Comparison of ENCODE assay signal across 1 cellular context in the genomic region with DNA sequence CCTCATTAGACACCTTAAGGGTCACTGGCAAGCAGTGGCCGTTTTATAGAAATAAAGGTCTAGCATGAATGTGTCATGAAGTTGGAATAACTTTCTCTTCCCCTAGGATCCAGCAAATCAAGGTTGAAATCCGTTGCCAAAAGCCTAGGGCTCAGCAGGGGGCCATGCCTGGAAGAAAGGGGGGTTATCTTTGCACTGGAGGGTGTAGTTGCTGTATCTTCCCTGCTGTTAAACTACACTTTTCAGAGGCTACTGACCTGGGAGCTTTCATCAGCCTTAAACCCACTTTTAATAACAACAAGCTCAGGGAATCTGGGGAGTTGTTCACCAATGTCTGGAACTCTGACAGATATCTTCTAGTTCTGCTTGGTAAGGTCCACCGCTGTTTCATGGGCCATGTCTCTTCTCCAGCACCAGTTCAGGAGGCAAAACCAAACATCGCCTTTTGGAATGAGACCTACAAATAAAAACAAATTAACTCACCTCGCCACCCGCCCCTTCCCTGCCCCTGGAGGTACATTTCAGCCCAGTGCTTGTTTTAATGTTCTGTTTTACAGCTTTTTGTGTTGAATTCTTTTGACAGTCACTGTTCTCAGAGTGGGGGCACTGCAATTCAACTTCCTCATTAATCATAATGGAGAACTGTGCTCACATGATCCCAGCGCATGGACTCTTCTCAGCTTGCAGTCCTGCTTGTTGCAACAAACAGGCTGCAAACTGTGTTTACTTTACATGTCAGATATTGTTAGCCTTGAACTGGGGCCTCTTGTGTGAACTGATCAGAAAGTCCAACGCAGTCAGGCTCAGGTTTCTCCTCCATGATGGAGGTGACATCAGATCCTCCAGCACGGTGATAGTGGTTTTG.
TF ChIP-seq lines count a peak whose summit lies in the region.

No MANE protein-coding gene starts in this region.

TF ChIP-seq in HepG2, 621 proteins besides CTCF, POLR2A, EP300 and RAD21 (continued from another document and continues in another):
- TF ChIP-seq ZNF598 (CRISPR knock-in tag; IDR thresholded peaks at IDR 0.05; ENCODE audit: borderline replicate concordance) (no peak), ZNF777 (CRISPR knock-in tag; IDR thresholded peaks at IDR 0.05) (no peak), ZNF776 (CRISPR knock-in tag; IDR thresholded peaks at IDR 0.05) (no peak), ZNF333 (CRISPR knock-in tag; IDR thresholded peaks at IDR 0.05; ENCODE audit: borderline replicate concordance) (no peak), FOXC1 (CRISPR knock-in tag; IDR thresholded peaks at IDR 0.05; ENCODE audit: borderline replicate concordance) (no peak), RBAK (CRISPR knock-in tag; IDR thresholded peaks at IDR 0.05) (peak; percentile 78; the same call in 1 of the 2 replicates), KMT2B (CRISPR knock-in tag; IDR thresholded peaks at IDR 0.05) (no peak), HOXA3 (CRISPR knock-in tag; IDR thresholded peaks at IDR 0.05) (peak; percentile 87; the same call in 1 of the 2 replicates), SMAD9 (CRISPR knock-in tag; IDR thresholded peaks at IDR 0.05) (no peak), ZNF547 (CRISPR knock-in tag; IDR thresholded peaks at IDR 0.05) (no peak), REXO4 (CRISPR knock-in tag; IDR thresholded peaks at IDR 0.05; ENCODE audit: borderline replicate concordance) (no peak), ZNF616 (CRISPR knock-in tag; IDR thresholded peaks at IDR 0.05; ENCODE audit: low read depth) (no peak), NFE2 (CRISPR knock-in tag; IDR thresholded peaks at IDR 0.05) (no peak), CC2D1A (CRISPR knock-in tag; IDR thresholded peaks at IDR 0.05) (no peak), RFX3 (CRISPR knock-in tag; IDR thresholded peaks at IDR 0.05) (no peak), ZNF34 (CRISPR knock-in tag; IDR thresholded peaks at IDR 0.05; ENCODE audit: borderline replicate concordance) (no peak), SATB2 (CRISPR knock-in tag; IDR thresholded peaks at IDR 0.05) (no peak), ZNF382 (CRISPR knock-in tag; IDR thresholded peaks at IDR 0.05; ENCODE audit: borderline replicate concordance) (no peak), HNF4G (IDR thresholded peaks at IDR 0.05; ENCODE audit: borderline replicate concordance, low read depth, low read length) (0 out of 2 replicates have a peak, but pooled peaks have one; percentile 57), HNF4G (CRISPR knock-in tag; IDR thresholded peaks at IDR 0.05; ENCODE audit: borderline replicate concordance, low read depth) (peak; percentile 77; the same call in 1 of the 2 replicates), GTF2F1 (IDR thresholded peaks at IDR 0.05; ENCODE audit: low read length) (no peak), NFIC (IDR thresholded peaks at IDR 0.05; ENCODE audit: low read length) (0 out of 2 replicates have a peak, but pooled peaks have one; percentile 50)
- TF ChIP-seq, protein P1, sequence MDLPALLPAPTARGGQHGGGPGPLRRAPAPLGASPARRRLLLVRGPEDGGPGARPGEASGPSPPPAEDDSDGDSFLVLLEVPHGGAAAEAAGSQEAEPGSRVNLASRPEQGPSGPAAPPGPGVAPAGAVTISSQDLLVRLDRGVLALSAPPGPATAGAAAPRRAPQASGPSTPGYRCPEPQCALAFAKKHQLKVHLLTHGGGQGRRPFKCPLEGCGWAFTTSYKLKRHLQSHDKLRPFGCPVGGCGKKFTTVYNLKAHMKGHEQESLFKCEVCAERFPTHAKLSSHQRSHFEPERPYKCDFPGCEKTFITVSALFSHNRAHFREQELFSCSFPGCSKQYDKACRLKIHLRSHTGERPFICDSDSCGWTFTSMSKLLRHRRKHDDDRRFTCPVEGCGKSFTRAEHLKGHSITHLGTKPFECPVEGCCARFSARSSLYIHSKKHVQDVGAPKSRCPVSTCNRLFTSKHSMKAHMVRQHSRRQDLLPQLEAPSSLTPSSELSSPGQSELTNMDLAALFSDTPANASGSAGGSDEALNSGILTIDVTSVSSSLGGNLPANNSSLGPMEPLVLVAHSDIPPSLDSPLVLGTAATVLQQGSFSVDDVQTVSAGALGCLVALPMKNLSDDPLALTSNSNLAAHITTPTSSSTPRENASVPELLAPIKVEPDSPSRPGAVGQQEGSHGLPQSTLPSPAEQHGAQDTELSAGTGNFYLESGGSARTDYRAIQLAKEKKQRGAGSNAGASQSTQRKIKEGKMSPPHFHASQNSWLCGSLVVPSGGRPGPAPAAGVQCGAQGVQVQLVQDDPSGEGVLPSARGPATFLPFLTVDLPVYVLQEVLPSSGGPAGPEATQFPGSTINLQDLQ (CRISPR knock-in tag; IDR thresholded peaks at IDR 0.05): no peak
- TF ChIP-seq, protein P2, sequence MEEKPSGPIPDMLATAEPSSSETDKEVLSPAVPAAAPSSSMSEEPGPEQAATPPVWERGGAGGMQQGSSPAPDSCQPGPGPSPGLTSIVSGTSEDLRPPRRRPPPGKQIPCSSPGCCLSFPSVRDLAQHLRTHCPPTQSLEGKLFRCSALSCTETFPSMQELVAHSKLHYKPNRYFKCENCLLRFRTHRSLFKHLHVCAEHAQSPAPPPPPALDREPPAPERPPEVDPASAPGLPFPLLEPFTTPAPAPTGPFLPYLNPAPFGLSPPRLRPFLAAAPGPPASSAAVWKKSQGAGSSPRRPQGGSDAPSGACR (CRISPR knock-in tag; IDR thresholded peaks at IDR 0.05): no peak
- TF ChIP-seq, protein P3, sequence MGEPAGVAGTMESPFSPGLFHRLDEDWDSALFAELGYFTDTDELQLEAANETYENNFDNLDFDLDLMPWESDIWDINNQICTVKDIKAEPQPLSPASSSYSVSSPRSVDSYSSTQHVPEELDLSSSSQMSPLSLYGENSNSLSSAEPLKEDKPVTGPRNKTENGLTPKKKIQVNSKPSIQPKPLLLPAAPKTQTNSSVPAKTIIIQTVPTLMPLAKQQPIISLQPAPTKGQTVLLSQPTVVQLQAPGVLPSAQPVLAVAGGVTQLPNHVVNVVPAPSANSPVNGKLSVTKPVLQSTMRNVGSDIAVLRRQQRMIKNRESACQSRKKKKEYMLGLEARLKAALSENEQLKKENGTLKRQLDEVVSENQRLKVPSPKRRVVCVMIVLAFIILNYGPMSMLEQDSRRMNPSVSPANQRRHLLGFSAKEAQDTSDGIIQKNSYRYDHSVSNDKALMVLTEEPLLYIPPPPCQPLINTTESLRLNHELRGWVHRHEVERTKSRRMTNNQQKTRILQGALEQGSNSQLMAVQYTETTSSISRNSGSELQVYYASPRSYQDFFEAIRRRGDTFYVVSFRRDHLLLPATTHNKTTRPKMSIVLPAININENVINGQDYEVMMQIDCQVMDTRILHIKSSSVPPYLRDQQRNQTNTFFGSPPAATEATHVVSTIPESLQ (CRISPR knock-in tag; conservative IDR thresholded peaks at IDR 0.05): no peak
- TF ChIP-seq, protein P4, sequence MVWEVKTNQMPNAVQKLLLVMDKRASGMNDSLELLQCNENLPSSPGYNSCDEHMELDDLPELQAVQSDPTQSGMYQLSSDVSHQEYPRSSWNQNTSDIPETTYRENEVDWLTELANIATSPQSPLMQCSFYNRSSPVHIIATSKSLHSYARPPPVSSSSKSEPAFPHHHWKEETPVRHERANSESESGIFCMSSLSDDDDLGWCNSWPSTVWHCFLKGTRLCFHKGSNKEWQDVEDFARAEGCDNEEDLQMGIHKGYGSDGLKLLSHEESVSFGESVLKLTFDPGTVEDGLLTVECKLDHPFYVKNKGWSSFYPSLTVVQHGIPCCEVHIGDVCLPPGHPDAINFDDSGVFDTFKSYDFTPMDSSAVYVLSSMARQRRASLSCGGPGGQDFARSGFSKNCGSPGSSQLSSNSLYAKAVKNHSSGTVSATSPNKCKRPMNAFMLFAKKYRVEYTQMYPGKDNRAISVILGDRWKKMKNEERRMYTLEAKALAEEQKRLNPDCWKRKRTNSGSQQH (CRISPR knock-in tag; IDR thresholded peaks at IDR 0.05; ENCODE audit: low read depth): peak; percentile 76; the same call in 1 of the 2 replicates
- TF ChIP-seq, protein P5, sequence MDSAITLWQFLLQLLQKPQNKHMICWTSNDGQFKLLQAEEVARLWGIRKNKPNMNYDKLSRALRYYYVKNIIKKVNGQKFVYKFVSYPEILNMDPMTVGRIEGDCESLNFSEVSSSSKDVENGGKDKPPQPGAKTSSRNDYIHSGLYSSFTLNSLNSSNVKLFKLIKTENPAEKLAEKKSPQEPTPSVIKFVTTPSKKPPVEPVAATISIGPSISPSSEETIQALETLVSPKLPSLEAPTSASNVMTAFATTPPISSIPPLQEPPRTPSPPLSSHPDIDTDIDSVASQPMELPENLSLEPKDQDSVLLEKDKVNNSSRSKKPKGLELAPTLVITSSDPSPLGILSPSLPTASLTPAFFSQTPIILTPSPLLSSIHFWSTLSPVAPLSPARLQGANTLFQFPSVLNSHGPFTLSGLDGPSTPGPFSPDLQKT (CRISPR knock-in tag; IDR thresholded peaks at IDR 0.05; ENCODE audit: borderline replicate concordance): no peak
- TF ChIP-seq, protein P6, sequence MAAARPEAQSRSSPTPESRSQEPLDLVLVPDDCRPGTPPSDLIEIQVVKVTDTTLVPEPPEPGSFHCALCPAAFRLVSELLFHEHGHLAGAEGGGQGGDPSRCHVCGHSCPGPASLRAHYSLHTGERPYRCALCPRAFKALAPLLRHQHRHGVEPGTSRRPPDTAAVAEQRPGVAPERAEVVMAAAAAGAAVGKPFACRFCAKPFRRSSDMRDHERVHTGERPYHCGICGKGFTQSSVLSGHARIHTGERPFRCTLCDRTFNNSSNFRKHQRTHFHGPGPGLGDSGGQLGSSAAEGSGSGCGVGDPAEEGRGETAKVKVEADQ (CRISPR knock-in tag; IDR thresholded peaks at IDR 0.05; ENCODE audit: borderline replicate concordance): no peak
- TF ChIP-seq, protein P7, sequence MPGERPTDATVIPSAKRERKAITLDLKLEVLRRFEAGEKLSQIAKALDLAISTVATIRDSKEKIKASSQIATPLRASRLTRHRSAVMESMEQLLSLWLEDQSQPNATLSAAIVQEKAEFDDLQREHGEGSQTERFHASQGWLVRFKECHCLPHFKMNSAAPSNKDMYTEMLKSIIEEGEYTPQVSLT (CRISPR knock-in tag; IDR thresholded peaks at IDR 0.05; ENCODE audit: borderline replicate concordance, low read depth): no peak
- TF ChIP-seq, protein P8, sequence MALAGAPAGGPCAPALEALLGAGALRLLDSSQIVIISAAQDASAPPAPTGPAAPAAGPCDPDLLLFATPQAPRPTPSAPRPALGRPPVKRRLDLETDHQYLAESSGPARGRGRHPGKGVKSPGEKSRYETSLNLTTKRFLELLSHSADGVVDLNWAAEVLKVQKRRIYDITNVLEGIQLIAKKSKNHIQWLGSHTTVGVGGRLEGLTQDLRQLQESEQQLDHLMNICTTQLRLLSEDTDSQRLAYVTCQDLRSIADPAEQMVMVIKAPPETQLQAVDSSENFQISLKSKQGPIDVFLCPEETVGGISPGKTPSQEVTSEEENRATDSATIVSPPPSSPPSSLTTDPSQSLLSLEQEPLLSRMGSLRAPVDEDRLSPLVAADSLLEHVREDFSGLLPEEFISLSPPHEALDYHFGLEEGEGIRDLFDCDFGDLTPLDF (CRISPR knock-in tag; IDR thresholded peaks at IDR 0.05): no peak
- TF ChIP-seq, protein P9, sequence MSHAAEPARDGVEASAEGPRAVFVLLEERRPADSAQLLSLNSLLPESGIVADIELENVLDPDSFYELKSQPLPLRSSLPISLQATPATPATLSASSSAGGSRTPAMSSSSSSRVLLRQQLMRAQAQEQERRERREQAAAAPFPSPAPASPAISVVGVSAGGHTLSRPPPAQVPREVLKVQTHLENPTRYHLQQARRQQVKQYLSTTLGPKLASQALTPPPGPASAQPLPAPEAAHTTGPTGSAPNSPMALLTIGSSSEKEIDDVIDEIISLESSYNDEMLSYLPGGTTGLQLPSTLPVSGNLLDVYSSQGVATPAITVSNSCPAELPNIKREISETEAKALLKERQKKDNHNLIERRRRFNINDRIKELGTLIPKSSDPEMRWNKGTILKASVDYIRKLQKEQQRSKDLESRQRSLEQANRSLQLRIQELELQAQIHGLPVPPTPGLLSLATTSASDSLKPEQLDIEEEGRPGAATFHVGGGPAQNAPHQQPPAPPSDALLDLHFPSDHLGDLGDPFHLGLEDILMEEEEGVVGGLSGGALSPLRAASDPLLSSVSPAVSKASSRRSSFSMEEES (CRISPR knock-in tag; IDR thresholded peaks at IDR 0.05): peak; percentile 94
- TF ChIP-seq, protein P10, sequence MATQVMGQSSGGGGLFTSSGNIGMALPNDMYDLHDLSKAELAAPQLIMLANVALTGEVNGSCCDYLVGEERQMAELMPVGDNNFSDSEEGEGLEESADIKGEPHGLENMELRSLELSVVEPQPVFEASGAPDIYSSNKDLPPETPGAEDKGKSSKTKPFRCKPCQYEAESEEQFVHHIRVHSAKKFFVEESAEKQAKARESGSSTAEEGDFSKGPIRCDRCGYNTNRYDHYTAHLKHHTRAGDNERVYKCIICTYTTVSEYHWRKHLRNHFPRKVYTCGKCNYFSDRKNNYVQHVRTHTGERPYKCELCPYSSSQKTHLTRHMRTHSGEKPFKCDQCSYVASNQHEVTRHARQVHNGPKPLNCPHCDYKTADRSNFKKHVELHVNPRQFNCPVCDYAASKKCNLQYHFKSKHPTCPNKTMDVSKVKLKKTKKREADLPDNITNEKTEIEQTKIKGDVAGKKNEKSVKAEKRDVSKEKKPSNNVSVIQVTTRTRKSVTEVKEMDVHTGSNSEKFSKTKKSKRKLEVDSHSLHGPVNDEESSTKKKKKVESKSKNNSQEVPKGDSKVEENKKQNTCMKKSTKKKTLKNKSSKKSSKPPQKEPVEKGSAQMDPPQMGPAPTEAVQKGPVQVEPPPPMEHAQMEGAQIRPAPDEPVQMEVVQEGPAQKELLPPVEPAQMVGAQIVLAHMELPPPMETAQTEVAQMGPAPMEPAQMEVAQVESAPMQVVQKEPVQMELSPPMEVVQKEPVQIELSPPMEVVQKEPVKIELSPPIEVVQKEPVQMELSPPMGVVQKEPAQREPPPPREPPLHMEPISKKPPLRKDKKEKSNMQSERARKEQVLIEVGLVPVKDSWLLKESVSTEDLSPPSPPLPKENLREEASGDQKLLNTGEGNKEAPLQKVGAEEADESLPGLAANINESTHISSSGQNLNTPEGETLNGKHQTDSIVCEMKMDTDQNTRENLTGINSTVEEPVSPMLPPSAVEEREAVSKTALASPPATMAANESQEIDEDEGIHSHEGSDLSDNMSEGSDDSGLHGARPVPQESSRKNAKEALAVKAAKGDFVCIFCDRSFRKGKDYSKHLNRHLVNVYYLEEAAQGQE (IDR thresholded peaks at IDR 0.05; ENCODE audit: borderline replicate concordance in 1 of 2, low read depth in 1 of 2, low read length in 2 of 2): 0 out of 4 replicates have a peak, but pooled peaks of 1 of the 2 experiments have one; percentile 26
- TF ChIP-seq, protein P11, sequence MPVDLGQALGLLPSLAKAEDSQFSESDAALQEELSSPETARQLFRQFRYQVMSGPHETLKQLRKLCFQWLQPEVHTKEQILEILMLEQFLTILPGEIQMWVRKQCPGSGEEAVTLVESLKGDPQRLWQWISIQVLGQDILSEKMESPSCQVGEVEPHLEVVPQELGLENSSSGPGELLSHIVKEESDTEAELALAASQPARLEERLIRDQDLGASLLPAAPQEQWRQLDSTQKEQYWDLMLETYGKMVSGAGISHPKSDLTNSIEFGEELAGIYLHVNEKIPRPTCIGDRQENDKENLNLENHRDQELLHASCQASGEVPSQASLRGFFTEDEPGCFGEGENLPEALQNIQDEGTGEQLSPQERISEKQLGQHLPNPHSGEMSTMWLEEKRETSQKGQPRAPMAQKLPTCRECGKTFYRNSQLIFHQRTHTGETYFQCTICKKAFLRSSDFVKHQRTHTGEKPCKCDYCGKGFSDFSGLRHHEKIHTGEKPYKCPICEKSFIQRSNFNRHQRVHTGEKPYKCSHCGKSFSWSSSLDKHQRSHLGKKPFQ (CRISPR knock-in tag; IDR thresholded peaks at IDR 0.05; ENCODE audit: insufficient replicate concordance): peak; percentile 76
